ENCODE assay signal across 1 cellular context in genomic region chr6:62516287-62517152, GRCh38.
TF ChIP-seq lines count a peak whose summit lies in the region.

No MANE protein-coding gene starts in this region.

TF ChIP-seq in WTC11, 78 proteins besides CTCF, POLR2A, EP300 and RAD21 (continued from another document):
- TF ChIP-seq E2F1 (CRISPR knock-in tag; IDR thresholded peaks at IDR 0.05) (no peak), ZMAT4 (CRISPR knock-in tag; IDR thresholded peaks at IDR 0.05) (no peak), MYBL2 (CRISPR knock-in tag; IDR thresholded peaks at IDR 0.05) (no peak), PRDM15 (CRISPR knock-in tag; IDR thresholded peaks at IDR 0.05) (no peak), STAT6 (CRISPR knock-in tag; conservative IDR thresholded peaks at IDR 0.05; ENCODE audit: low read depth) (no peak), CBFB (CRISPR knock-in tag; IDR thresholded peaks at IDR 0.05; ENCODE audit: low read depth) (no peak), NFATC4 (CRISPR knock-in tag; IDR thresholded peaks at IDR 0.05) (no peak), ETV6 (CRISPR knock-in tag; IDR thresholded peaks at IDR 0.05) (no peak)
